9 cellular contexts compared by ENCODE assay signal in genomic region chr19:47156861-47157454, GRCh38. TPM values are rescaled to one million over a fixed set of nuclear protein-coding genes. Genes with fewer than 3 reads are reported as not detected.
DNase-seq lines count a peak whose midpoint lies in the region; ATAC-seq and TF ChIP-seq lines count a peak whose summit lies in the region.
"Had no signal": no experiment of that assay in that cellular context is flagged by ENCODE, and none has a peak within 500 bp of the region (broad histone marks: within the 10 kb centered on the region; RNA-seq: fewer than 3 reads in every experiment).

No MANE protein-coding gene starts in this region.

- H3K9me3 Mint-ChIP-seq in activated T-cell treated with anti-CD3 and anti-CD28 coated beads, Interleukin-2, amount 50 U/mL, for 24 hours, result no peaks in the 10 kb centered on the region
- no peaks in the 10 kb centered on the region for H3K9me3 Mint-ChIP-seq in WTC11

- H3K27me3 ChIP-seq in iPS-20b (ENCODE audit: insufficient read depth, low read length) (no peaks in the 10 kb centered on the region), thyroid gland (no peaks in the 10 kb centered on the region), ovary (no peaks in the 10 kb centered on the region)
- H3K27me3 ChIP-seq: pancreas had no signal

- H3K36me3 ChIP-seq in iPS-20b (ENCODE audit: insufficient read depth, low read depth, low read length), result peaks cover 93% of the 10 kb centered on the region
- peaks cover 6 to 14% of the 10 kb centered on the region in 2 donors for H3K36me3 ChIP-seq in thyroid gland
- H3K36me3 ChIP-seq in ovary, result no peaks in the 10 kb centered on the region

- H3K4me3 Mint-ChIP-seq in activated T-cell treated with anti-CD3 and anti-CD28 coated beads, Interleukin-2, amount 50 U/mL, for 24 hours, result peak overlapping the region; percentile 55
- peak overlapping the region; percentile 51 for H3K4me3 Mint-ChIP-seq in WTC11

- H3K4me1 Mint-ChIP-seq in activated T-cell treated with anti-CD3 and anti-CD28 coated beads, Interleukin-2, amount 50 U/mL, for 24 hours (ENCODE audit: low read depth), result peaks cover 72% of the 10 kb centered on the region
- H3K4me1 Mint-ChIP-seq in WTC11, result peaks cover 50% of the 10 kb centered on the region

- POLR2A ChIA-PET in WTC11 (lab: Charles Lee), result interaction anchor here (0.6 to 1.6 kb wide), 8 partner anchors 16 to 272 kb away, joined by 3 to 10 read pairs (median 4); partner anchors contain the start of gene ZC3H4

- no peak for TF ChIP-seq EP300 in ovary (IDR thresholded peaks at IDR 0.05)

- peaks cover 93% of the 10 kb centered on the region for H3K36me3 Mint-ChIP-seq in activated T-cell treated with anti-CD3 and anti-CD28 coated beads, Interleukin-2, amount 50 U/mL, for 24 hours (ENCODE audit: low read depth)
- H3K36me3 Mint-ChIP-seq in WTC11, result peaks cover 70% of the 10 kb centered on the region

- no peaks in the 10 kb centered on the region for H3K27me3 Mint-ChIP-seq in activated T-cell treated with anti-CD3 and anti-CD28 coated beads, Interleukin-2, amount 50 U/mL, for 24 hours
- H3K27me3 Mint-ChIP-seq in WTC11 (ENCODE audit: low read depth), result no peaks in the 10 kb centered on the region

- peak overlapping the region; percentile 17 for H3K9ac ChIP-seq in iPS-20b (ENCODE audit: low read depth, low read length)

- peak overlapping the region; percentile 88 for H3K27ac Mint-ChIP-seq in activated T-cell treated with anti-CD3 and anti-CD28 coated beads, Interleukin-2, amount 50 U/mL, for 24 hours
- peak overlapping the region; percentile 99 for H3K27ac Mint-ChIP-seq in WTC11

- ATAC-seq in WTC11 (no peak), GM21717 (IDR thresholded peaks at IDR 0.05; ENCODE audit: unreplicated experiment) (no peak)

- H3K9me3 ChIP-seq in iPS-20b (ENCODE audit: insufficient read depth, low read depth, low read length) (no peaks in the 10 kb centered on the region), thyroid gland (no peaks in the 10 kb centered on the region), ovary (no peaks in the 10 kb centered on the region)
- H3K9me3 ChIP-seq: pancreas had no signal

- no peak for TF ChIP-seq CTCF in WTC11 (IDR thresholded peaks at IDR 0.05)
- TF ChIP-seq CTCF in thyroid gland (IDR thresholded peaks at IDR 0.05), result no peak
- no peak for TF ChIP-seq CTCF in ovary (IDR thresholded peaks at IDR 0.05)

- DNase-seq in activated T-cell treated with anti-CD3 and anti-CD28 coated beads, Interleukin-2, amount 50 U/mL, for 24 hours, result no peak
- DNase-seq in activated T-cell treated with anti-CD3 and anti-CD28 coated beads, Interleukin-2, amount 50 U/mL, for 1 hour, result no peak
- DNase-seq in WTC11 (ENCODE audit: low spot score) (no peak), thyroid gland (no peak), retina (no peak), ovary (no peak)
- DNase-seq: pancreas had no signal

- TF ChIP-seq POLR2A in thyroid gland (IDR thresholded peaks at IDR 0.05), result no peak
- TF ChIP-seq POLR2A in ovary (IDR thresholded peaks at IDR 0.05), result no peak

- 73 to 78% methylated on average over 7 of the region's 7 CpGs for WGBS in thyroid gland, 2 donors
- WGBS in ovary, 3 donors, result 24 to 48% (median 33%) methylated on average over 7 of the region's 7 CpGs

- CTCF ChIA-PET in WTC11 (lab: Charles Lee), result interaction anchor here (1.0 to 2.7 kb wide), 14 partner anchors 8 to 192 kb away, joined by 3 to 26 read pairs (median 5); partner anchors contain the start of genes CCDC9, DHX34 and SAE1

- H3K4me1 ChIP-seq in iPS-20b (ENCODE audit: insufficient read depth, low read length) (peaks cover 26% of the 10 kb centered on the region), thyroid gland (peaks cover 35 to 46% of the 10 kb centered on the region in 2 donors), ovary (ENCODE audit: insufficient read depth) (peaks cover 9% of the 10 kb centered on the region)

- H3K4me3 ChIP-seq in iPS-20b (ENCODE audit: low read length) (peak overlapping the region; percentile 42), thyroid gland (replicated peaks in 1 of 3) (no peak overlapping the region), ovary (no peak overlapping the region)
- H3K4me3 ChIP-seq: pancreas had no signal

- no peak overlapping the region for H3K27ac ChIP-seq in iPS-20b (ENCODE audit: low read length)
- peak overlapping the region; percentile 89 to 93 (median 92) for H3K27ac ChIP-seq in thyroid gland
- peak overlapping the region in 1 of 2 donors; percentile 36 for H3K27ac ChIP-seq in ovary

- intact Hi-C loops in thyroid gland (cut with DNase I) (no loop called here), ovary (cut with DNase I) (loop anchor here in 1 of 4 donors (5.0 kb wide), 1 partner anchor 35 kb away; no protein-coding TSS in a partner anchor)

TF ChIP-seq in WTC11, 78 proteins besides CTCF, POLR2A, EP300 and RAD21:
- TF ChIP-seq ZMAT4 (CRISPR knock-in tag; IDR thresholded peaks at IDR 0.05) (no peak), NR1H2 (CRISPR knock-in tag; IDR thresholded peaks at IDR 0.05) (no peak), MAX (CRISPR knock-in tag; IDR thresholded peaks at IDR 0.05) (no peak), ERG (CRISPR knock-in tag; IDR thresholded peaks at IDR 0.05) (no peak), E2F1 (CRISPR knock-in tag; IDR thresholded peaks at IDR 0.05) (no peak), TEAD1 (CRISPR knock-in tag; IDR thresholded peaks at IDR 0.05) (no peak), ZNF281 (CRISPR knock-in tag; IDR thresholded peaks at IDR 0.05) (no peak), JUN (CRISPR knock-in tag; IDR thresholded peaks at IDR 0.05) (no peak)

RNA-seq across cellular contexts. Expression of gene SAE1, which starts 26.3 kb away (rescaled TPM):
- 215 to 224 TPM (median 221 TPM) in 3 replicates for total RNA-seq in WTC11 (2021)
- total RNA-seq in thyroid gland, result 100 to 1,000 TPM in 3 of 4 donors, 10 to 100 TPM in 1; 79.5 to 119 (median 103) TPM
- total RNA-seq in ovary, result 10 to 100 TPM; 25.5 to 64.8 (median 55.6) TPM
- 100 to 1,000 TPM in 1 of 2 donors, 10 to 100 TPM in 1; 47.4 to 138 TPM for polyA plus RNA-seq in ovary

RNA-seq across cellular contexts. Expression of gene ZC3H4, which starts 43.4 kb away (rescaled TPM):
- total RNA-seq in WTC11 (2021) (67.2 to 75.5 TPM (median 73.2 TPM) in 3 replicates), thyroid gland (10 to 100 TPM; 19.1 to 36.7 (median 31.3) TPM), ovary (10 to 100 TPM; 10.7 to 58.2 (median 50.0) TPM)
- 10 to 100 TPM; 18.5 to 38.8 TPM for polyA plus RNA-seq in ovary
